Comparison of ENCODE assay signal across 27 cellular contexts in the genomic region with DNA sequence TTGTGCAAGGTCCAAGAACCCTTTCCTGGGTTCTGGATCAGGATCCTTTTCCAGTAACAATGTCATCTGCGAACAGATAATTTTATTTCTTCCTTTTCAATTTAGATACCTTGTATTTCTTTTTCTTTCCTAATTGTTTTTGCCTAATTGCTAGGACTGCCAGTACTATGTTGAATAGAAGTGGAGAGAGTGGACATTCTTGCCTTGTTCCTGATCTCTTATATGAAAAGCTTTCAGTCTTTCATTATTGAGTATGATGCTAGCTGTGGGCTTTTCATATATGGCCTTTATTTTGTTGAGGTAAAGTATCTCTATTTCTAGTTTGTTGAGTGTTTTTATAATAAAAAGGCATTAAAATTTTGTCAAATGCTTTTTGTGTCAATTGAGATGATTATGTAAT. TPM values are rescaled to one million over a fixed set of nuclear protein-coding genes. Genes with fewer than 3 reads are reported as not detected.
"Had no signal": no experiment of that assay in that cellular context is flagged by ENCODE, and none has a peak within 500 bp of the region (broad histone marks: within the 10 kb centered on the region; RNA-seq: fewer than 3 reads in every experiment).

No MANE protein-coding gene starts in this region.

- H3K36me3 Mint-ChIP-seq: activated naive CD4-positive, alpha-beta T cell treated with anti-CD3 and anti-CD28 coated beads, Interleukin-2, amount 50 U/mL, for 24 hours had no signal

- H3K4me1 ChIP-seq: body of pancreas, SJCRH30 had no signal

- ATAC-seq: activated CD4-positive, CD25-positive, alpha-beta regulatory T cell treated with anti-CD3 and anti-CD28 coated beads, Interleukin-2, amount 50 U/mL, for 24 hours; activated CD8-positive, alpha-beta T cell treated with anti-CD3 and anti-CD28 coated beads, Interleukin-2, amount 10 ng/mL, durations not matched to agents 7 days and 5 days; body of pancreas; Panc1; Right ventricle myocardium inferior had no signal

- H3K4me3 Mint-ChIP-seq: activated CD8-positive, alpha-beta T cell treated with anti-CD3 and anti-CD28 coated beads, Interleukin-2, amount 10 ng/mL, durations not matched to agents 7 days and 5 days; activated naive CD4-positive, alpha-beta T cell treated with anti-CD3 and anti-CD28 coated beads, Interleukin-2, amount 50 U/mL, for 24 hours; activated T-cell treated with anti-CD3 and anti-CD28 coated beads, Interleukin-2, amount 50 U/mL, for 24 hours; activated T-helper 1 cell treated with anti-CD3 and anti-CD28 coated beads, Interleukin-12 subunit alpha, Interleukin-12 subunit beta, Interleukin-2, Interleukin-4 antibody, amounts not matched to agents 30 ng/mL and 10 ng/mL and 1 ng/mL, durations not matched to agents 14 hours and 24 hours and 36 hours had no signal

- H3K9ac ChIP-seq: KMS-11, SK-N-SH had no signal

- H3K4me1 Mint-ChIP-seq: activated naive CD4-positive, alpha-beta T cell treated with anti-CD3 and anti-CD28 coated beads, Interleukin-2, amount 50 U/mL, for 24 hours had no signal

- H3K27ac Mint-ChIP-seq: activated CD8-positive, alpha-beta T cell treated with anti-CD3 and anti-CD28 coated beads, Interleukin-2, amount 10 ng/mL, durations not matched to agents 7 days and 5 days; activated naive CD4-positive, alpha-beta T cell treated with anti-CD3 and anti-CD28 coated beads, Interleukin-2, amount 50 U/mL, for 24 hours; activated T-cell treated with anti-CD3 and anti-CD28 coated beads, Interleukin-2, amount 50 U/mL, for 24 hours; activated T-helper 1 cell treated with anti-CD3 and anti-CD28 coated beads, Interleukin-12 subunit alpha, Interleukin-12 subunit beta, Interleukin-2, Interleukin-4 antibody, amounts not matched to agents 30 ng/mL and 10 ng/mL and 1 ng/mL, durations not matched to agents 14 hours and 24 hours and 36 hours had no signal

- H3K27me3 ChIP-seq: body of pancreas had no signal

- FAIRE-seq: bronchial epithelial cell had no signal

- H3K4me2 ChIP-seq: KMS-11, SK-N-SH had no signal

- H3K27ac ChIP-seq: body of pancreas, KMS-11, SJCRH30, VCaP had no signal

- H3K36me3 ChIP-seq: SJCRH30 had no signal

- DNase-seq: activated CD4-positive, alpha-beta T cell treated with anti-CD3 and anti-CD28 coated beads for 4 hours; activated CD8-positive, alpha-beta T cell treated with anti-CD3 and anti-CD28 coated beads, Interleukin-2, amount 10 ng/mL, durations not matched to agents 7 days and 5 days; activated effector memory CD4-positive, alpha-beta T cell treated with Interleukin-2 at 50 U/mL for 16 hours; activated naive CD4-positive, alpha-beta T cell; activated T-cell treated with anti-CD3 and anti-CD28 coated beads, Interleukin-2, amount 50 U/mL, for 24 hours; aorta; body of pancreas; central memory CD4-positive, alpha-beta T cell; NCI-H1417; NCI-H1930; NCI-H2171; NCI-H2227 treated with DMSO at 0.1 percent for 48 hours; NCI-H446 treated with DMSO at 0.1 percent for 48 hours; NCI-H526; NCI-H774; RPMI8226; SJCRH30; SK-N-SH; T-helper 1 cell had no signal

- H3K9me3 ChIP-seq: body of pancreas, SJCRH30, SK-N-SH had no signal

- H3K4me3 ChIP-seq: body of pancreas, SJCRH30 had no signal

- H3K9me3 Mint-ChIP-seq: activated T-cell treated with anti-CD3 and anti-CD28 coated beads, Interleukin-2, amount 50 U/mL, for 24 hours had no signal

RNA-seq across cellular contexts. Expression of a gene that starts 42.2 kb away (rescaled TPM):
- total RNA-seq: activated CD8-positive, alpha-beta T cell treated with anti-CD3 and anti-CD28 coated beads, Interleukin-2, amount 10 ng/mL, durations not matched to agents 7 days and 5 days; bronchial epithelial cell had no signal
